ENCODE assay signal across 3 cellular contexts in the genomic region with DNA sequence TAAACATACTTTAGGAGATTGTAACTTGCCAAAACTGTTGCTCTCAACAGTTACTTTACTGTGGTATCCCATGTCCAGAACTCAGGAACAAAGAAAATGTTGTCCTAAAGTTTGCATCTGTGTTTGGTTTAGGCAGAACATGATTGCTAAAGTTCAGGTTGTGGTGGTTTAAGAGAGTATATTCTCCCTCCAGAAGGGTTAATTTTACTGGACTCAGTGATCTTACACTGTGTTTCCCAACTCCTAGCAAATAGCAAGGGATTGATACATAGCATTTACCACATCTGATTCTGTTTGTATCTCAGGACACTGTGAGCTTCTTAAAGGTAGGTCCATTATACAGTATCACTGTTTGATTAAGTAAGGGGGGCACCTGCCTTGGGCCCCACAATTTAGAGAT.
TF ChIP-seq lines count a peak whose summit lies in the region.

No MANE protein-coding gene starts in this region.

TF ChIP-seq in SK-N-SH treated with all-trans-retinoic acid at 6 μM for 48 hours, 23 proteins besides CTCF, POLR2A, EP300 and RAD21:
- TF ChIP-seq POU6F1 (CRISPR knock-in tag; IDR thresholded peaks at IDR 0.05; ENCODE audit: borderline replicate concordance, low read depth): no peak
- TF ChIP-seq ZC3H10 (CRISPR knock-in tag; IDR thresholded peaks at IDR 0.05): no peak
- no peak for TF ChIP-seq TCF4 (CRISPR knock-in tag; IDR thresholded peaks at IDR 0.05; ENCODE audit: borderline replicate concordance)
- TF ChIP-seq ZFP30 (CRISPR knock-in tag; IDR thresholded peaks at IDR 0.05): no peak
- no peak for TF ChIP-seq CSDC2 (CRISPR knock-in tag; IDR thresholded peaks at IDR 0.05)
- TF ChIP-seq BACH2 (CRISPR knock-in tag; IDR thresholded peaks at IDR 0.05; ENCODE audit: borderline replicate concordance): no peak
- no peak for TF ChIP-seq ZNF8 (CRISPR knock-in tag; IDR thresholded peaks at IDR 0.05)
- TF ChIP-seq CSRNP3 (CRISPR knock-in tag; IDR thresholded peaks at IDR 0.05): no peak

TF ChIP-seq in SK-N-SH, 30 proteins besides CTCF, POLR2A, EP300 and RAD21 (continued from another document):
- TF ChIP-seq RXRA (IDR thresholded peaks at IDR 0.05; ENCODE audit: borderline replicate concordance, low read depth): no peak
- TF ChIP-seq TEAD4 (IDR thresholded peaks at IDR 0.05; ENCODE audit: borderline replicate concordance, insufficient read depth): no peak
- TF ChIP-seq GABPA (IDR thresholded peaks at IDR 0.05; ENCODE audit: low read depth): no peak
- no peak for TF ChIP-seq NRF1 (IDR thresholded peaks at IDR 0.05; ENCODE audit: low read depth, low read length)
- TF ChIP-seq FOXJ3 (CRISPR knock-in tag; IDR thresholded peaks at IDR 0.05): no peak
- no peak for TF ChIP-seq USF2 (IDR thresholded peaks at IDR 0.05; ENCODE audit: borderline replicate concordance, low read depth, low read length)
- TF ChIP-seq POLR2AphosphoS5 (IDR thresholded peaks at IDR 0.05; ENCODE audit: low read depth, low read length): no peak
- TF ChIP-seq, protein P1, sequence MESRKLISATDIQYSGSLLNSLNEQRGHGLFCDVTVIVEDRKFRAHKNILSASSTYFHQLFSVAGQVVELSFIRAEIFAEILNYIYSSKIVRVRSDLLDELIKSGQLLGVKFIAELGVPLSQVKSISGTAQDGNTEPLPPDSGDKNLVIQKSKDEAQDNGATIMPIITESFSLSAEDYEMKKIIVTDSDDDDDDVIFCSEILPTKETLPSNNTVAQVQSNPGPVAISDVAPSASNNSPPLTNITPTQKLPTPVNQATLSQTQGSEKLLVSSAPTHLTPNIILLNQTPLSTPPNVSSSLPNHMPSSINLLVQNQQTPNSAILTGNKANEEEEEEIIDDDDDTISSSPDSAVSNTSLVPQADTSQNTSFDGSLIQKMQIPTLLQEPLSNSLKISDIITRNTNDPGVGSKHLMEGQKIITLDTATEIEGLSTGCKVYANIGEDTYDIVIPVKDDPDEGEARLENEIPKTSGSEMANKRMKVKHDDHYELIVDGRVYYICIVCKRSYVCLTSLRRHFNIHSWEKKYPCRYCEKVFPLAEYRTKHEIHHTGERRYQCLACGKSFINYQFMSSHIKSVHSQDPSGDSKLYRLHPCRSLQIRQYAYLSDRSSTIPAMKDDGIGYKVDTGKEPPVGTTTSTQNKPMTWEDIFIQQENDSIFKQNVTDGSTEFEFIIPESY (IDR thresholded peaks at IDR 0.05; ENCODE audit: borderline replicate concordance, low read depth): no peak
- TF ChIP-seq GATA2 (CRISPR knock-in tag; IDR thresholded peaks at IDR 0.05): no peak
- TF ChIP-seq EZH2phosphoT487 (IDR thresholded peaks at IDR 0.05; ENCODE audit: borderline replicate concordance, low read depth): no peak
- no peak for TF ChIP-seq YY1 (IDR thresholded peaks at IDR 0.05; ENCODE audit: low read depth)
- no peak for TF ChIP-seq CHD2 (IDR thresholded peaks at IDR 0.05; ENCODE audit: low read length, partially characterized antibody)
- no peak for TF ChIP-seq MXI1 (IDR thresholded peaks at IDR 0.05; ENCODE audit: low read depth, low read length)
- TF ChIP-seq MEF2A (IDR thresholded peaks at IDR 0.05; ENCODE audit: borderline replicate concordance, low read depth): no peak
- TF ChIP-seq TCF12 (IDR thresholded peaks at IDR 0.05): no peak
TF ChIP-seq in SK-N-SH: peak in this region for 0.

TF ChIP-seq in GM12878, 131 proteins besides CTCF, POLR2A, EP300 and RAD21 (continued from another document):
- no peak for TF ChIP-seq IRF4 (IDR thresholded peaks at IDR 0.05; ENCODE audit: low read depth, low read length)
- no peak for TF ChIP-seq CREM (IDR thresholded peaks at IDR 0.05; ENCODE audit: low read depth)
- no peak for TF ChIP-seq NR2C2 (IDR thresholded peaks at IDR 0.05; ENCODE audit: borderline replicate concordance, control insufficient read depth, insufficient read length, low read depth)
- no peak for TF ChIP-seq HCFC1 (IDR thresholded peaks at IDR 0.05; ENCODE audit: low read length)
- TF ChIP-seq RUNX3 (IDR thresholded peaks at IDR 0.05; ENCODE audit: low read length): no peak
- TF ChIP-seq ZNF592 (IDR thresholded peaks at IDR 0.05): no peak
- no peak for TF ChIP-seq STAT1 (conservative IDR thresholded peaks at IDR 0.05)
- no peak for TF ChIP-seq TAF1 (IDR thresholded peaks at IDR 0.05; ENCODE audit: borderline replicate concordance, low read depth, low read length)
- no peak for TF ChIP-seq IKZF2 (IDR thresholded peaks at IDR 0.05)
- no peak for TF ChIP-seq USF1 (IDR thresholded peaks at IDR 0.05; ENCODE audit: borderline replicate concordance, extremely low read length, insufficient read depth, low read depth, low read length)
- no peak for TF ChIP-seq NFYA (IDR thresholded peaks at IDR 0.05; ENCODE audit: borderline replicate concordance, low read depth, low read length)
